Comparison of ENCODE assay signal across 1 cellular context in the genomic region with DNA sequence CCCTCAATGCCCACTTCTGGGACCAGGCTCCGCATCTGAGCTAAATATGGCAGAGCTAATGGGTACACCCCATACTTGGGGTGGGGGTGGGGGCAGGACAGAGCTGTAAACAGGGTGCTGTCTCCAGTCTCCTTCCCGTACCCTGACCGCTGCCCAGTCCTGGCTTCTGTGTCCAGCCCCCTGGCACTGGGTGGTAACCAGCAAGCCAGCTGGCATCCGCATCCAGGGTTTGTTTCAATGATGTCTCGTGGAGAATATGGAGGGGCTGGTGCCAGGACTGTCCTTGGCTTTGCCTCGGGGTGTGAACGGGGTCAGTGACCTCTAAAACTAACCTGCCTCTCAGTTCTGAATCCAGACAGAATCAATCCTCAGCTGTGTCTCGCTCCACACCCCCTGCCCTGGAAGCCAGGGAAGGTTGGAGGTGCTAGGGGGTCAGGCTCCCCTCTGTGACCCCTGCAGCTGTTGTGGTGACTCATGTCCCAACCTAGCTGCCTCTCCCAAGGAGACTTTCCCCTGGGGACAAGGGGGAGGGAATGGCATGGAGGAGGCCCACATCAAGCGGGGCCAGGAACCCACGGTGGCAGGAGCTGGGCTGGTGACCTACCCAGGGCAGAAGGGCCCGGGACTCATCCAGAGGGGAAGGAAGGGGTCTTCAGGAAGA.
TF ChIP-seq lines count a peak whose summit lies in the region.

No MANE protein-coding gene starts in this region.

TF ChIP-seq in GM23338, 12 proteins besides CTCF, POLR2A, EP300 and RAD21 (continued from another document):
- TF ChIP-seq, protein P1, sequence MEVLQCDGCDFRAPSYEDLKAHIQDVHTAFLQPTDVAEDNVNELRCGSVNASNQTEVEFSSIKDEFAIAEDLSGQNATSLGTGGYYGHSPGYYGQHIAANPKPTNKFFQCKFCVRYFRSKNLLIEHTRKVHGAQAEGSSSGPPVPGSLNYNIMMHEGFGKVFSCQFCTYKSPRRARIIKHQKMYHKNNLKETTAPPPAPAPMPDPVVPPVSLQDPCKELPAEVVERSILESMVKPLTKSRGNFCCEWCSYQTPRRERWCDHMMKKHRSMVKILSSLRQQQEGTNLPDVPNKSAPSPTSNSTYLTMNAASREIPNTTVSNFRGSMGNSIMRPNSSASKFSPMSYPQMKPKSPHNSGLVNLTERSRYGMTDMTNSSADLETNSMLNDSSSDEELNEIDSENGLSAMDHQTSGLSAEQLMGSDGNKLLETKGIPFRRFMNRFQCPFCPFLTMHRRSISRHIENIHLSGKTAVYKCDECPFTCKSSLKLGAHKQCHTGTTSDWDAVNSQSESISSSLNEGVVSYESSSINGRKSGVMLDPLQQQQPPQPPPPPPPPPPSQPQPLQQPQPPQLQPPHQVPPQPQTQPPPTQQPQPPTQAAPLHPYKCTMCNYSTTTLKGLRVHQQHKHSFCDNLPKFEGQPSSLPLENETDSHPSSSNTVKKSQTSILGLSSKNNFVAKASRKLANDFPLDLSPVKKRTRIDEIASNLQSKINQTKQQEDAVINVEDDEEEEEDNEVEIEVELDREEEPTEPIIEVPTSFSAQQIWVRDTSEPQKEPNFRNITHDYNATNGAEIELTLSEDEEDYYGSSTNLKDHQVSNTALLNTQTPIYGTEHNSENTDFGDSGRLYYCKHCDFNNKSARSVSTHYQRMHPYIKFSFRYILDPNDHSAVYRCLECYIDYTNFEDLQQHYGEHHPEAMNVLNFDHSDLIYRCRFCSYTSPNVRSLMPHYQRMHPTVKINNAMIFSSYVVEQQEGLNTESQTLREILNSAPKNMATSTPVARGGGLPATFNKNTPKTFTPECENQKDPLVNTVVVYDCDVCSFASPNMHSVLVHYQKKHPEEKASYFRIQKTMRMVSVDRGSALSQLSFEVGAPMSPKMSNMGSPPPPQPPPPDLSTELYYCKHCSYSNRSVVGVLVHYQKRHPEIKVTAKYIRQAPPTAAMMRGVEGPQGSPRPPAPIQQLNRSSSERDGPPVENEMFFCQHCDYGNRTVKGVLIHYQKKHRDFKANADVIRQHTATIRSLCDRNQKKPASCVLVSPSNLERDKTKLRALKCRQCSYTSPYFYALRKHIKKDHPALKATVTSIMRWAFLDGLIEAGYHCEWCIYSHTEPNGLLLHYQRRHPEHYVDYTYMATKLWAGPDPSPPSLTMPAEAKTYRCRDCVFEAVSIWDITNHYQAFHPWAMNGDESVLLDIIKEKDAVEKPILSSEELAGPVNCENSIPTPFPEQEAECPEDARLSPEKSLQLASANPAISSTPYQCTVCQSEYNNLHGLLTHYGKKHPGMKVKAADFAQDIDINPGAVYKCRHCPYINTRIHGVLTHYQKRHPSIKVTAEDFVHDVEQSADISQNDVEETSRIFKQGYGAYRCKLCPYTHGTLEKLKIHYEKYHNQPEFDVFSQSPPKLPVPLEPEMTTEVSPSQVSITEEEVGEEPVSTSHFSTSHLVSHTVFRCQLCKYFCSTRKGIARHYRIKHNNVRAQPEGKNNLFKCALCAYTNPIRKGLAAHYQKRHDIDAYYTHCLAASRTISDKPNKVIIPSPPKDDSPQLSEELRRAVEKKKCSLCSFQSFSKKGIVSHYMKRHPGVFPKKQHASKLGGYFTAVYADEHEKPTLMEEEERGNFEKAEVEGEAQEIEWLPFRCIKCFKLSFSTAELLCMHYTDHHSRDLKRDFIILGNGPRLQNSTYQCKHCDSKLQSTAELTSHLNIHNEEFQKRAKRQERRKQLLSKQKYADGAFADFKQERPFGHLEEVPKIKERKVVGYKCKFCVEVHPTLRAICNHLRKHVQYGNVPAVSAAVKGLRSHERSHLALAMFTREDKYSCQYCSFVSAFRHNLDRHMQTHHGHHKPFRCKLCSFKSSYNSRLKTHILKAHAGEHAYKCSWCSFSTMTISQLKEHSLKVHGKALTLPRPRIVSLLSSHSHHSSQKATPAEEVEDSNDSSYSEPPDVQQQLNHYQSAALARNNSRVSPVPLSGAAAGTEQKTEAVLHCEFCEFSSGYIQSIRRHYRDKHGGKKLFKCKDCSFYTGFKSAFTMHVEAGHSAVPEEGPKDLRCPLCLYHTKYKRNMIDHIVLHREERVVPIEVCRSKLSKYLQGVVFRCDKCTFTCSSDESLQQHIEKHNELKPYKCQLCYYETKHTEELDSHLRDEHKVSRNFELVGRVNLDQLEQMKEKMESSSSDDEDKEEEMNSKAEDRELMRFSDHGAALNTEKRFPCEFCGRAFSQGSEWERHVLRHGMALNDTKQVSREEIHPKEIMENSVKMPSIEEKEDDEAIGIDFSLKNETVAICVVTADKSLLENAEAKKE (CRISPR knock-in tag; IDR thresholded peaks at IDR 0.05), result no peak
- TF ChIP-seq EZH2 (IDR thresholded peaks at IDR 0.05; ENCODE audit: low read depth, unreplicated experiment), result no peak
- TF ChIP-seq, protein P2, sequence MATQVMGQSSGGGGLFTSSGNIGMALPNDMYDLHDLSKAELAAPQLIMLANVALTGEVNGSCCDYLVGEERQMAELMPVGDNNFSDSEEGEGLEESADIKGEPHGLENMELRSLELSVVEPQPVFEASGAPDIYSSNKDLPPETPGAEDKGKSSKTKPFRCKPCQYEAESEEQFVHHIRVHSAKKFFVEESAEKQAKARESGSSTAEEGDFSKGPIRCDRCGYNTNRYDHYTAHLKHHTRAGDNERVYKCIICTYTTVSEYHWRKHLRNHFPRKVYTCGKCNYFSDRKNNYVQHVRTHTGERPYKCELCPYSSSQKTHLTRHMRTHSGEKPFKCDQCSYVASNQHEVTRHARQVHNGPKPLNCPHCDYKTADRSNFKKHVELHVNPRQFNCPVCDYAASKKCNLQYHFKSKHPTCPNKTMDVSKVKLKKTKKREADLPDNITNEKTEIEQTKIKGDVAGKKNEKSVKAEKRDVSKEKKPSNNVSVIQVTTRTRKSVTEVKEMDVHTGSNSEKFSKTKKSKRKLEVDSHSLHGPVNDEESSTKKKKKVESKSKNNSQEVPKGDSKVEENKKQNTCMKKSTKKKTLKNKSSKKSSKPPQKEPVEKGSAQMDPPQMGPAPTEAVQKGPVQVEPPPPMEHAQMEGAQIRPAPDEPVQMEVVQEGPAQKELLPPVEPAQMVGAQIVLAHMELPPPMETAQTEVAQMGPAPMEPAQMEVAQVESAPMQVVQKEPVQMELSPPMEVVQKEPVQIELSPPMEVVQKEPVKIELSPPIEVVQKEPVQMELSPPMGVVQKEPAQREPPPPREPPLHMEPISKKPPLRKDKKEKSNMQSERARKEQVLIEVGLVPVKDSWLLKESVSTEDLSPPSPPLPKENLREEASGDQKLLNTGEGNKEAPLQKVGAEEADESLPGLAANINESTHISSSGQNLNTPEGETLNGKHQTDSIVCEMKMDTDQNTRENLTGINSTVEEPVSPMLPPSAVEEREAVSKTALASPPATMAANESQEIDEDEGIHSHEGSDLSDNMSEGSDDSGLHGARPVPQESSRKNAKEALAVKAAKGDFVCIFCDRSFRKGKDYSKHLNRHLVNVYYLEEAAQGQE (IDR thresholded peaks at IDR 0.05; ENCODE audit: unreplicated experiment), result no peak
- TF ChIP-seq EZH2phosphoT487 (IDR thresholded peaks at IDR 0.05; ENCODE audit: unreplicated experiment), result no peak
- no peak for TF ChIP-seq POLR2AphosphoS5 (IDR thresholded peaks at IDR 0.05; ENCODE audit: low read depth)
- TF ChIP-seq ZNF331 (CRISPR knock-in tag; IDR thresholded peaks at IDR 0.05; ENCODE audit: low read depth), result no peak
- no peak for TF ChIP-seq CREB1 (CRISPR knock-in tag; IDR thresholded peaks at IDR 0.05; ENCODE audit: low read depth)
- TF ChIP-seq ZNF114 (CRISPR knock-in tag; IDR thresholded peaks at IDR 0.05), result no peak
- TF ChIP-seq NANOG (IDR thresholded peaks at IDR 0.05; ENCODE audit: borderline replicate concordance), result no peak
- TF ChIP-seq STAT1 (IDR thresholded peaks at IDR 0.05; ENCODE audit: unreplicated experiment), result no peak
- TF ChIP-seq, protein P3, sequence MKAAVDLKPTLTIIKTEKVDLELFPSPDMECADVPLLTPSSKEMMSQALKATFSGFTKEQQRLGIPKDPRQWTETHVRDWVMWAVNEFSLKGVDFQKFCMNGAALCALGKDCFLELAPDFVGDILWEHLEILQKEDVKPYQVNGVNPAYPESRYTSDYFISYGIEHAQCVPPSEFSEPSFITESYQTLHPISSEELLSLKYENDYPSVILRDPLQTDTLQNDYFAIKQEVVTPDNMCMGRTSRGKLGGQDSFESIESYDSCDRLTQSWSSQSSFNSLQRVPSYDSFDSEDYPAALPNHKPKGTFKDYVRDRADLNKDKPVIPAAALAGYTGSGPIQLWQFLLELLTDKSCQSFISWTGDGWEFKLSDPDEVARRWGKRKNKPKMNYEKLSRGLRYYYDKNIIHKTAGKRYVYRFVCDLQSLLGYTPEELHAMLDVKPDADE (IDR thresholded peaks at IDR 0.05), result no peak
TF ChIP-seq in GM23338: peak in this region for 0.
